In the genomic region with DNA sequence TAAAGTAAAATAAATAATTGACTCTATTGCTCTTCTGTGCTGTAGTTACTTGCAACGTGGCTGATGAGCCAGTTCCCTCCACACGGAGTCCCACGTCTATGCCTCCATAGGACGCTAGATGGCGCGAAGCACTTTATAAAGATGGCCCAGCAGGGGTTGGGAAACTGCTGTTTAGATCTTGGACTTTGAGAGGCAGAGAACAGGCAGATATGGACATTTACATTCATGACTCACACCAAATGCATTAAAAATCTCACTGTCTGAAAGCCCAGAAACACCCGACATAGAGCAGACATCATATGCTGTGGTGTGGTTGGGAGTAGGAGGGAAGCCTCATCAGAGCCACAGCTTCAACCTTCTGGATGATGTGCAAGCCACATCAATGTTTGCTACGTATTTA, we compare ENCODE assay signal across 1 cellular context.
TF ChIP-seq lines count a peak whose summit lies in the region.

No MANE protein-coding gene starts in this region.

TF ChIP-seq in HepG2, 621 proteins besides CTCF, POLR2A, EP300 and RAD21 (continued from another document and continues in another):
- TF ChIP-seq, protein P1, sequence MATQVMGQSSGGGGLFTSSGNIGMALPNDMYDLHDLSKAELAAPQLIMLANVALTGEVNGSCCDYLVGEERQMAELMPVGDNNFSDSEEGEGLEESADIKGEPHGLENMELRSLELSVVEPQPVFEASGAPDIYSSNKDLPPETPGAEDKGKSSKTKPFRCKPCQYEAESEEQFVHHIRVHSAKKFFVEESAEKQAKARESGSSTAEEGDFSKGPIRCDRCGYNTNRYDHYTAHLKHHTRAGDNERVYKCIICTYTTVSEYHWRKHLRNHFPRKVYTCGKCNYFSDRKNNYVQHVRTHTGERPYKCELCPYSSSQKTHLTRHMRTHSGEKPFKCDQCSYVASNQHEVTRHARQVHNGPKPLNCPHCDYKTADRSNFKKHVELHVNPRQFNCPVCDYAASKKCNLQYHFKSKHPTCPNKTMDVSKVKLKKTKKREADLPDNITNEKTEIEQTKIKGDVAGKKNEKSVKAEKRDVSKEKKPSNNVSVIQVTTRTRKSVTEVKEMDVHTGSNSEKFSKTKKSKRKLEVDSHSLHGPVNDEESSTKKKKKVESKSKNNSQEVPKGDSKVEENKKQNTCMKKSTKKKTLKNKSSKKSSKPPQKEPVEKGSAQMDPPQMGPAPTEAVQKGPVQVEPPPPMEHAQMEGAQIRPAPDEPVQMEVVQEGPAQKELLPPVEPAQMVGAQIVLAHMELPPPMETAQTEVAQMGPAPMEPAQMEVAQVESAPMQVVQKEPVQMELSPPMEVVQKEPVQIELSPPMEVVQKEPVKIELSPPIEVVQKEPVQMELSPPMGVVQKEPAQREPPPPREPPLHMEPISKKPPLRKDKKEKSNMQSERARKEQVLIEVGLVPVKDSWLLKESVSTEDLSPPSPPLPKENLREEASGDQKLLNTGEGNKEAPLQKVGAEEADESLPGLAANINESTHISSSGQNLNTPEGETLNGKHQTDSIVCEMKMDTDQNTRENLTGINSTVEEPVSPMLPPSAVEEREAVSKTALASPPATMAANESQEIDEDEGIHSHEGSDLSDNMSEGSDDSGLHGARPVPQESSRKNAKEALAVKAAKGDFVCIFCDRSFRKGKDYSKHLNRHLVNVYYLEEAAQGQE (IDR thresholded peaks at IDR 0.05; ENCODE audit: borderline replicate concordance in 1 of 2, low read depth in 1 of 2, low read length in 2 of 2), result no peak
- TF ChIP-seq TOPORS (CRISPR knock-in tag; IDR thresholded peaks at IDR 0.05) (no peak), SALL1 (CRISPR knock-in tag; IDR thresholded peaks at IDR 0.05) (peak; percentile 34; the same call in 1 of the 2 replicates), TAF15 (IDR thresholded peaks at IDR 0.05; ENCODE audit: low read depth, low read length, poor library complexity, severe bottlenecking) (no peak), ARNTL (CRISPR knock-in tag; IDR thresholded peaks at IDR 0.05) (no peak), CAMTA2 (CRISPR knock-in tag; IDR thresholded peaks at IDR 0.05; ENCODE audit: borderline replicate concordance) (no peak), CEBPB (IDR thresholded peaks at IDR 0.05; ENCODE audit: borderline replicate concordance, low read depth, low read length) (peak; percentile 72), STAG1 (CRISPR knock-in tag; IDR thresholded peaks at IDR 0.05) (peak; percentile 90), NFIB (CRISPR knock-in tag; IDR thresholded peaks at IDR 0.05; ENCODE audit: borderline replicate concordance) (no peak), FOSL2 (CRISPR knock-in tag; IDR thresholded peaks at IDR 0.05) (peak; percentile 62), MAF1 (CRISPR knock-in tag; IDR thresholded peaks at IDR 0.05; ENCODE audit: borderline replicate concordance) (no peak), ZNF773 (CRISPR knock-in tag; IDR thresholded peaks at IDR 0.05; ENCODE audit: borderline replicate concordance) (no peak), CBX1 (IDR thresholded peaks at IDR 0.05; ENCODE audit: low read depth) (no peak), ZNF382 (CRISPR knock-in tag; IDR thresholded peaks at IDR 0.05; ENCODE audit: borderline replicate concordance) (no peak), MYC (CRISPR knock-in tag; IDR thresholded peaks at IDR 0.05; ENCODE audit: borderline replicate concordance) (no peak), YEATS2 (CRISPR knock-in tag; IDR thresholded peaks at IDR 0.05; ENCODE audit: borderline replicate concordance) (peak; percentile 31; the same call in 1 of the 2 replicates), ZNF20 (CRISPR knock-in tag; IDR thresholded peaks at IDR 0.05) (no peak), KLF12 (CRISPR knock-in tag; IDR thresholded peaks at IDR 0.05; ENCODE audit: borderline replicate concordance) (no peak), SYNCRIP (IDR thresholded peaks at IDR 0.05; ENCODE audit: insufficient read depth, low read depth, low read length) (no peak), PAWR (CRISPR knock-in tag; IDR thresholded peaks at IDR 0.05; ENCODE audit: borderline replicate concordance) (no peak), ZNF644 (CRISPR knock-in tag; IDR thresholded peaks at IDR 0.05; ENCODE audit: low read depth) (no peak), ZFAT (CRISPR knock-in tag; conservative IDR thresholded peaks at IDR 0.05) (no peak), ZNF329 (CRISPR knock-in tag; IDR thresholded peaks at IDR 0.05; ENCODE audit: low read depth) (no peak), HNF4G (IDR thresholded peaks at IDR 0.05; ENCODE audit: borderline replicate concordance, low read depth, low read length) (0 out of 2 replicates have a peak, but pooled peaks have one; percentile 17), HNF4G (CRISPR knock-in tag; IDR thresholded peaks at IDR 0.05; ENCODE audit: borderline replicate concordance, low read depth) (no peak), ZNF556 (CRISPR knock-in tag; IDR thresholded peaks at IDR 0.05; ENCODE audit: borderline replicate concordance) (no peak), NFIC (IDR thresholded peaks at IDR 0.05; ENCODE audit: low read length) (no peak), NFE2L1 (CRISPR knock-in tag; IDR thresholded peaks at IDR 0.05; ENCODE audit: borderline replicate concordance) (no peak), ERF (CRISPR knock-in tag; IDR thresholded peaks at IDR 0.05) (0 out of 2 replicates have a peak, but pooled peaks have one; percentile 25), KDM2A (CRISPR knock-in tag; IDR thresholded peaks at IDR 0.05; ENCODE audit: borderline replicate concordance, low read depth) (0 out of 2 replicates have a peak, but pooled peaks have one; percentile 34), SKI (IDR thresholded peaks at IDR 0.05; ENCODE audit: partially characterized antibody) (no peak), ATRX (CRISPR knock-in tag; IDR thresholded peaks at IDR 0.05; ENCODE audit: borderline replicate concordance) (no peak), ZFP36 (IDR thresholded peaks at IDR 0.05; ENCODE audit: borderline replicate concordance, low read depth, low read length, partially characterized antibody) (no peak)
- TF ChIP-seq, protein P2, sequence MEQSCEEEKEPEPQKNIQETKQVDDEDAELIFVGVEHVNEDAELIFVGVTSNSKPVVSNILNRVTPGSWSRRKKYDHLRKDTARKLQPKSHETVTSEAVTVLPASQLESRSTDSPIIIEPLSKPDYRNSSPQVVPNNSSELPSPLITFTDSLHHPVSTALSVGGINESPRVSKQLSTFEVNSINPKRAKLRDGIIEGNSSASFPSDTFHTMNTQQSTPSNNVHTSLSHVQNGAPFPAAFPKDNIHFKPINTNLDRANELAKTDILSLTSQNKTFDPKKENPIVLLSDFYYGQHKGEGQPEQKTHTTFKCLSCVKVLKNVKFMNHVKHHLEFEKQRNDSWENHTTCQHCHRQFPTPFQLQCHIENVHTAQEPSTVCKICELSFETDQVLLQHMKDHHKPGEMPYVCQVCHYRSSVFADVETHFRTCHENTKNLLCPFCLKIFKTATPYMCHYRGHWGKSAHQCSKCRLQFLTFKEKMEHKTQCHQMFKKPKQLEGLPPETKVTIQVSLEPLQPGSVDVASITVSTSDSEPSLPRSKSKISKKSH (CRISPR knock-in tag; IDR thresholded peaks at IDR 0.05; ENCODE audit: borderline replicate concordance), result no peak
- TF ChIP-seq, protein P3, sequence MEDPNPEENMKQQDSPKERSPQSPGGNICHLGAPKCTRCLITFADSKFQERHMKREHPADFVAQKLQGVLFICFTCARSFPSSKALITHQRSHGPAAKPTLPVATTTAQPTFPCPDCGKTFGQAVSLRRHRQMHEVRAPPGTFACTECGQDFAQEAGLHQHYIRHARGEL (CRISPR knock-in tag; IDR thresholded peaks at IDR 0.05), result no peak
- TF ChIP-seq, protein P4, sequence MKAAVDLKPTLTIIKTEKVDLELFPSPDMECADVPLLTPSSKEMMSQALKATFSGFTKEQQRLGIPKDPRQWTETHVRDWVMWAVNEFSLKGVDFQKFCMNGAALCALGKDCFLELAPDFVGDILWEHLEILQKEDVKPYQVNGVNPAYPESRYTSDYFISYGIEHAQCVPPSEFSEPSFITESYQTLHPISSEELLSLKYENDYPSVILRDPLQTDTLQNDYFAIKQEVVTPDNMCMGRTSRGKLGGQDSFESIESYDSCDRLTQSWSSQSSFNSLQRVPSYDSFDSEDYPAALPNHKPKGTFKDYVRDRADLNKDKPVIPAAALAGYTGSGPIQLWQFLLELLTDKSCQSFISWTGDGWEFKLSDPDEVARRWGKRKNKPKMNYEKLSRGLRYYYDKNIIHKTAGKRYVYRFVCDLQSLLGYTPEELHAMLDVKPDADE (CRISPR knock-in tag; IDR thresholded peaks at IDR 0.05), result no peak
- TF ChIP-seq, protein P5, sequence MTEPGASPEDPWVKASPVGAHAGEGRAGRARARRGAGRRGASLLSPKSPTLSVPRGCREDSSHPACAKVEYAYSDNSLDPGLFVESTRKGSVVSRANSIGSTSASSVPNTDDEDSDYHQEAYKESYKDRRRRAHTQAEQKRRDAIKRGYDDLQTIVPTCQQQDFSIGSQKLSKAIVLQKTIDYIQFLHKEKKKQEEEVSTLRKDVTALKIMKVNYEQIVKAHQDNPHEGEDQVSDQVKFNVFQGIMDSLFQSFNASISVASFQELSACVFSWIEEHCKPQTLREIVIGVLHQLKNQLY (CRISPR knock-in tag; IDR thresholded peaks at IDR 0.05), result no peak
- TF ChIP-seq, protein P6, sequence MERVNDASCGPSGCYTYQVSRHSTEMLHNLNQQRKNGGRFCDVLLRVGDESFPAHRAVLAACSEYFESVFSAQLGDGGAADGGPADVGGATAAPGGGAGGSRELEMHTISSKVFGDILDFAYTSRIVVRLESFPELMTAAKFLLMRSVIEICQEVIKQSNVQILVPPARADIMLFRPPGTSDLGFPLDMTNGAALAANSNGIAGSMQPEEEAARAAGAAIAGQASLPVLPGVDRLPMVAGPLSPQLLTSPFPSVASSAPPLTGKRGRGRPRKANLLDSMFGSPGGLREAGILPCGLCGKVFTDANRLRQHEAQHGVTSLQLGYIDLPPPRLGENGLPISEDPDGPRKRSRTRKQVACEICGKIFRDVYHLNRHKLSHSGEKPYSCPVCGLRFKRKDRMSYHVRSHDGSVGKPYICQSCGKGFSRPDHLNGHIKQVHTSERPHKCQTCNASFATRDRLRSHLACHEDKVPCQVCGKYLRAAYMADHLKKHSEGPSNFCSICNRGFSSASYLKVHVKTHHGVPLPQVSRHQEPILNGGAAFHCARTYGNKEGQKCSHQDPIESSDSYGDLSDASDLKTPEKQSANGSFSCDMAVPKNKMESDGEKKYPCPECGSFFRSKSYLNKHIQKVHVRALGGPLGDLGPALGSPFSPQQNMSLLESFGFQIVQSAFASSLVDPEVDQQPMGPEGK (CRISPR knock-in tag; IDR thresholded peaks at IDR 0.05), result no peak
- TF ChIP-seq, protein P7, sequence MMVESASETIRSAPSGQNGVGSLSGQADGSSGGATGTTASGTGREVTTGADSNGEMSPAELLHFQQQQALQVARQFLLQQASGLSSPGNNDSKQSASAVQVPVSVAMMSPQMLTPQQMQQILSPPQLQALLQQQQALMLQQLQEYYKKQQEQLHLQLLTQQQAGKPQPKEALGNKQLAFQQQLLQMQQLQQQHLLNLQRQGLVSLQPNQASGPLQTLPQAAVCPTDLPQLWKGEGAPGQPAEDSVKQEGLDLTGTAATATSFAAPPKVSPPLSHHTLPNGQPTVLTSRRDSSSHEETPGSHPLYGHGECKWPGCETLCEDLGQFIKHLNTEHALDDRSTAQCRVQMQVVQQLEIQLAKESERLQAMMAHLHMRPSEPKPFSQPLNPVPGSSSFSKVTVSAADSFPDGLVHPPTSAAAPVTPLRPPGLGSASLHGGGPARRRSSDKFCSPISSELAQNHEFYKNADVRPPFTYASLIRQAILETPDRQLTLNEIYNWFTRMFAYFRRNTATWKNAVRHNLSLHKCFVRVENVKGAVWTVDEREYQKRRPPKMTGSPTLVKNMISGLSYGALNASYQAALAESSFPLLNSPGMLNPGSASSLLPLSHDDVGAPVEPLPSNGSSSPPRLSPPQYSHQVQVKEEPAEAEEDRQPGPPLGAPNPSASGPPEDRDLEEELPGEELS (CRISPR knock-in tag; IDR thresholded peaks at IDR 0.05), result no peak
- TF ChIP-seq, protein P8, sequence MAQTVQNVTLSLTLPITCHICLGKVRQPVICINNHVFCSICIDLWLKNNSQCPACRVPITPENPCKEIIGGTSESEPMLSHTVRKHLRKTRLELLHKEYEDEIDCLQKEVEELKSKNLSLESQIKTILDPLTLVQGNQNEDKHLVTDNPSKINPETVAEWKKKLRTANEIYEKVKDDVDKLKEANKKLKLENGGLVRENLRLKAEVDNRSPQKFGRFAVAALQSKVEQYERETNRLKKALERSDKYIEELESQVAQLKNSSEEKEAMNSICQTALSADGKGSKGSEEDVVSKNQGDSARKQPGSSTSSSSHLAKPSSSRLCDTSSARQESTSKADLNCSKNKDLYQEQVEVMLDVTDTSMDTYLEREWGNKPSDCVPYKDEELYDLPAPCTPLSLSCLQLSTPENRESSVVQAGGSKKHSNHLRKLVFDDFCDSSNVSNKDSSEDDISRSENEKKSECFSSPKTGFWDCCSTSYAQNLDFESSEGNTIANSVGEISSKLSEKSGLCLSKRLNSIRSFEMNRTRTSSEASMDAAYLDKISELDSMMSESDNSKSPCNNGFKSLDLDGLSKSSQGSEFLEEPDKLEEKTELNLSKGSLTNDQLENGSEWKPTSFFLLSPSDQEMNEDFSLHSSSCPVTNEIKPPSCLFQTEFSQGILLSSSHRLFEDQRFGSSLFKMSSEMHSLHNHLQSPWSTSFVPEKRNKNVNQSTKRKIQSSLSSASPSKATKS (CRISPR knock-in tag; IDR thresholded peaks at IDR 0.05), result no peak
- TF ChIP-seq, protein P9, sequence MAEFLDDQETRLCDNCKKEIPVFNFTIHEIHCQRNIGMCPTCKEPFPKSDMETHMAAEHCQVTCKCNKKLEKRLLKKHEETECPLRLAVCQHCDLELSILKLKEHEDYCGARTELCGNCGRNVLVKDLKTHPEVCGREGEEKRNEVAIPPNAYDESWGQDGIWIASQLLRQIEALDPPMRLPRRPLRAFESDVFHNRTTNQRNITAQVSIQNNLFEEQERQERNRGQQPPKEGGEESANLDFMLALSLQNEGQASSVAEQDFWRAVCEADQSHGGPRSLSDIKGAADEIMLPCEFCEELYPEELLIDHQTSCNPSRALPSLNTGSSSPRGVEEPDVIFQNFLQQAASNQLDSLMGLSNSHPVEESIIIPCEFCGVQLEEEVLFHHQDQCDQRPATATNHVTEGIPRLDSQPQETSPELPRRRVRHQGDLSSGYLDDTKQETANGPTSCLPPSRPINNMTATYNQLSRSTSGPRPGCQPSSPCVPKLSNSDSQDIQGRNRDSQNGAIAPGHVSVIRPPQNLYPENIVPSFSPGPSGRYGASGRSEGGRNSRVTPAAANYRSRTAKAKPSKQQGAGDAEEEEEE (CRISPR knock-in tag; IDR thresholded peaks at IDR 0.05; ENCODE audit: borderline replicate concordance), result no peak
